Comparison of ENCODE assay signal across 10 cellular contexts in the genomic region with DNA sequence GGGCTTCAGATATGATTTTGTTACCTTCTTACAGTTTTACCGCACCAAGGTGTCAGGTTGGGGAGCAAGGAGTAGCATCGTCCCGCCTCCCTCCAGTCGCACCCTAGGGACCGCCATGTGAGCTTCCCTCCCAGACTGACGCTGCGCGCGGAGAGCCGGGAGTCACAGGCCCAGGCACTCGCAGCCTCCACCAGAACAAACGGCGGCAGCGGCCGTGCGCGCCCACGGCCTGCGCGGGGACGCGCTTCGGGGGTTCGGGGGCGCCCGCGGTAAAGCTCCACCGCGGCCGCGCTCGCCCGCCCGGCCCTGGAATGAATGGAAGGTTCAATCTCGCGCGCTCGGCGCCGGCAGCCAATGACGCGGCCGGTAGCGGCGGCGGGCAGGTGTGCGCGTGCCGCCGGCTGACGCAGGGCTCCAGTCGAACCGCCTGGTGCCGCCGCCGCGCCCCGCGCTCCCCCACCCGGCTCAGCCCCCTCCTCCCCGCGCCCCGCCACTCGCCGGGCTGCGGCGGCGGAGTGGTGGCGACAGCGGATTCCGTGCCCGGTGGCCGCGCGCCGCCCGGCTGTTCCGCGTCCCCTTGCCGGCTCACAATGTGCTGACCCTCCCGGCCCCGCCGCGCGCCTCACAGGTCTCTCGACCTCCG. TPM values are rescaled to one million over a fixed set of nuclear protein-coding genes. Genes with fewer than 3 reads are reported as not detected.
DNase-seq lines count a peak whose midpoint lies in the region; ATAC-seq and TF ChIP-seq lines count a peak whose summit lies in the region.
"Had no signal": no experiment of that assay in that cellular context is flagged by ENCODE, and none has a peak within 500 bp of the region (broad histone marks: within the 10 kb centered on the region; RNA-seq: fewer than 3 reads in every experiment).

No MANE protein-coding gene starts in this region.

- H3K4me2 ChIP-seq in neuronal stem cell (ENCODE audit: insufficient read depth, low read length, poor library complexity, severe bottlenecking) = peak overlapping the region; percentile 97

- H2BK12ac ChIP-seq in neuronal stem cell (ENCODE audit: low read length) = peak overlapping the region; percentile 94

- H3K4me1 Mint-ChIP-seq in CD8-positive, alpha-beta memory T cell = peaks cover 6 to 13% (median 11%) of the 10 kb centered on the region in 3 donors
- H3K4me1 Mint-ChIP-seq in glutamatergic neuron (ENCODE audit: low read depth, unreplicated experiment) = peaks cover 13% of the 10 kb centered on the region

- no peak overlapping the region for H3K27ac ChIP-seq in CD8-positive, alpha-beta memory T cell (ENCODE audit: low read depth, low read length)
- H3K27ac ChIP-seq in VCaP = peak overlapping the region; percentile 73
- peak overlapping the region; percentile 94 for H3K27ac ChIP-seq in neuronal stem cell (replicated peaks; ENCODE audit: low read length)
- H3K27ac ChIP-seq: vagina had no signal

- peak overlapping the region; percentile 94 for H2BK120ac ChIP-seq in neuronal stem cell (ENCODE audit: low read depth, low read length)

- no peak overlapping the region for H4K8ac ChIP-seq in neuronal stem cell (ENCODE audit: low read depth, low read length)

- POLR2A ChIA-PET in CD8-positive, alpha-beta memory T cell (lab: Charles Lee) = no interaction called here

- CTCF ChIA-PET in CD8-positive, alpha-beta memory T cell (lab: Charles Lee) = no interaction called here

- WGBS in neuronal stem cell (ENCODE audit: extremely low coverage in 2 of 2, insufficient read length in 2 of 2, insufficient replicate concordance in 1 of 2), 2 donors = no CpG with 5 or more reads among the region's 87 CpGs

- H2BK15ac ChIP-seq in neuronal stem cell (ENCODE audit: low read length) = peak overlapping the region; percentile 99

- H3K36me3 ChIP-seq in CD8-positive, alpha-beta memory T cell (ENCODE audit: insufficient read depth, low read length) = no peaks in the 10 kb centered on the region
- no peaks in the 10 kb centered on the region for H3K36me3 ChIP-seq in neuronal stem cell (replicated peaks in 1 of 2; ENCODE audit: control insufficient read depth in 2 of 2, insufficient read depth in 2 of 2, low read length in 2 of 2)
- H3K36me3 ChIP-seq: vagina had no signal

- H3K27ac Mint-ChIP-seq in CD8-positive, alpha-beta memory T cell = peak overlapping the region in 1 of 8 donors; percentile 43
- H3K27ac Mint-ChIP-seq in glutamatergic neuron (ENCODE audit: unreplicated experiment) = peak overlapping the region; percentile 92

- peaks cover 6% of the 10 kb centered on the region for H3K4me1 ChIP-seq in CD8-positive, alpha-beta memory T cell (ENCODE audit: insufficient read depth, low read length)
- H3K4me1 ChIP-seq in neuronal stem cell (ENCODE audit: control insufficient read depth in 2 of 2, insufficient read depth in 1 of 2, low read depth in 1 of 2, low read length in 2 of 2) = peaks cover 2% of the 10 kb centered on the region in 2 donors

- H3K27me3 ChIP-seq in CD8-positive, alpha-beta memory T cell (ENCODE audit: insufficient read depth, low read length, poor library complexity, severe bottlenecking) = peaks cover 5% of the 10 kb centered on the region
- H3K27me3 ChIP-seq in neuronal stem cell (ENCODE audit: control insufficient read depth in 3 of 3, insufficient read depth in 3 of 3, low read depth in 1 of 3, low read length in 3 of 3) = no peaks in the 10 kb centered on the region

- DNase-seq in CD8-positive, alpha-beta memory T cell = no peak
- DNase-seq in glutamatergic neuron (peak; percentile 85), neuronal stem cell (ENCODE audit: low spot score) (no peak)
- DNase-seq in stimulated activated CD4-positive, alpha-beta T cell treated with anti-CD3 and anti-CD28 coated beads, Interleukin-4, amount 100 ng/mL, for 1 hour = no peak

- no peaks in the 10 kb centered on the region for H3K9me3 ChIP-seq in CD8-positive, alpha-beta memory T cell (ENCODE audit: low read length)
- H3K9me3 ChIP-seq in neuronal stem cell (replicated peaks in 1 of 2; ENCODE audit: control insufficient read depth in 2 of 2, insufficient read depth in 1 of 2, low read depth in 1 of 2, low read length in 2 of 2) = peaks cover 0 to 3% of the 10 kb centered on the region in 2 donors
- H3K9me3 ChIP-seq: vagina had no signal

- peak overlapping the region; percentile 100 for H2BK5ac ChIP-seq in neuronal stem cell (ENCODE audit: low read length)

- TF ChIP-seq CTCF in VCaP (conservative IDR thresholded peaks at IDR 0.05) (no peak), glutamatergic neuron (IDR thresholded peaks at IDR 0.05; ENCODE audit: partially characterized antibody, unreplicated experiment) (no peak)

- peak overlapping the region; percentile 88 for H2AFZ ChIP-seq in neuronal stem cell (ENCODE audit: low read length)

- peak overlapping the region; percentile 97 for H3K23ac ChIP-seq in neuronal stem cell (ENCODE audit: low read depth, low read length, poor library complexity)

- H3K18ac ChIP-seq in neuronal stem cell (ENCODE audit: low read length) = peak overlapping the region; percentile 100

- no peak for ATAC-seq in HG02981 (IDR thresholded peaks at IDR 0.05; ENCODE audit: unreplicated experiment)
- no peak for ATAC-seq in HG03095 (IDR thresholded peaks at IDR 0.05; ENCODE audit: unreplicated experiment)
- ATAC-seq in HG02870 (IDR thresholded peaks at IDR 0.05; ENCODE audit: unreplicated experiment) = no peak

- peaks cover 8 to 24% (median 20%) of the 10 kb centered on the region in 5 donors for H3K9me3 Mint-ChIP-seq in CD8-positive, alpha-beta memory T cell
- H3K9me3 Mint-ChIP-seq in glutamatergic neuron (ENCODE audit: unreplicated experiment) = peaks cover 14% of the 10 kb centered on the region

- peak overlapping the region; percentile 86 for H2AK5ac ChIP-seq in neuronal stem cell (ENCODE audit: low read depth, low read length)

- H3K79me1 ChIP-seq in neuronal stem cell (ENCODE audit: low read depth, low read length) = peaks cover 8% of the 10 kb centered on the region

- H3K4ac ChIP-seq in neuronal stem cell (ENCODE audit: low read length) = peak overlapping the region; percentile 76

- H4K91ac ChIP-seq in neuronal stem cell (ENCODE audit: low read depth, low read length, poor library complexity) = peak overlapping the region; percentile 98

- peaks cover 41 to 59% of the 10 kb centered on the region in 2 donors for H3K27me3 Mint-ChIP-seq in CD8-positive, alpha-beta memory T cell
- H3K27me3 Mint-ChIP-seq in glutamatergic neuron (ENCODE audit: unreplicated experiment) = peaks cover 16% of the 10 kb centered on the region

- H3K9ac ChIP-seq in neuronal stem cell (ENCODE audit: low read depth, low read length, poor library complexity) = peak overlapping the region; percentile 98

- peak overlapping the region in 4 of 7 donors; percentile 19 to 57 (median 43) for H3K4me3 Mint-ChIP-seq in CD8-positive, alpha-beta memory T cell
- H3K4me3 Mint-ChIP-seq in glutamatergic neuron (ENCODE audit: unreplicated experiment) = peak overlapping the region; percentile 91

- H3K4me3 ChIP-seq in CD8-positive, alpha-beta memory T cell (ENCODE audit: low read length) = no peak overlapping the region
- peak overlapping the region; percentile 66 to 96 for H3K4me3 ChIP-seq in neuronal stem cell (ENCODE audit: low read length in 2 of 2)

- H3K14ac ChIP-seq in neuronal stem cell (ENCODE audit: low read length) = peak overlapping the region; percentile 99

- peaks cover 0 to 6% (median 0%) of the 10 kb centered on the region in 3 donors for H3K36me3 Mint-ChIP-seq in CD8-positive, alpha-beta memory T cell
- peaks cover 10% of the 10 kb centered on the region for H3K36me3 Mint-ChIP-seq in glutamatergic neuron (ENCODE audit: unreplicated experiment)

RNA-seq across cellular contexts. Expression of a gene that starts 16.5 kb away (rescaled TPM):
- not detected for total RNA-seq in CD8-positive, alpha-beta memory T cell
- polyA plus RNA-seq in CD8-positive, alpha-beta memory T cell = not detected
- 105 TPM for total RNA-seq in glutamatergic neuron (ENCODE audit: unreplicated experiment)
- polyA plus RNA-seq in neuronal stem cell (2013, experiment 1 of 2) = 84.6 TPM
- 86.2 TPM for polyA plus RNA-seq in neuronal stem cell (2013, experiment 2 of 2)
- total RNA-seq: vagina had no signal
- polyA plus RNA-seq: keratinocyte had no signal

Comparison
In these comparisons a context has a peak if more than half of its experiments do, and no peak if none do; other contexts are left out.
1. RNA of a gene that starts 16.5 kb away (total RNA-seq): 105 TPM in glutamatergic neuron (single experiment); not detected in CD8-positive, alpha-beta memory T cell; every median in the first group is over 100 times any median in the second.